In genomic region chr10:86688398-86688921, GRCh38 we compare ENCODE assay signal across 9 cellular contexts. TPM values are rescaled to one million over a fixed set of nuclear protein-coding genes. Genes with fewer than 3 reads are reported as not detected.
A peak's percentile ranks its signal among the peaks of the same experiment; 100 is the strongest.
DNase-seq lines count a peak whose midpoint lies in the region; ATAC-seq and TF ChIP-seq lines count a peak whose summit lies in the region.
"Had no signal": no experiment of that assay in that cellular context is flagged by ENCODE, and none has a peak within 500 bp of the region (broad histone marks: within the 10 kb centered on the region; RNA-seq: fewer than 3 reads in every experiment).

No MANE protein-coding gene starts in this region.

- H3K27me3 ChIP-seq in CD8-positive, alpha-beta memory T cell (ENCODE audit: insufficient read depth, low read length, poor library complexity, severe bottlenecking): no peaks in the 10 kb centered on the region
- no peaks in the 10 kb centered on the region for H3K27me3 ChIP-seq in upper lobe of right lung

- H3K27ac ChIP-seq in CD8-positive, alpha-beta memory T cell (ENCODE audit: low read depth, low read length): no peak overlapping the region
- no peak overlapping the region for H3K27ac ChIP-seq in upper lobe of right lung

- peaks cover 6 to 8% (median 7%) of the 10 kb centered on the region in 3 donors for H3K4me1 Mint-ChIP-seq in CD8-positive, alpha-beta memory T cell
- no peaks in the 10 kb centered on the region for H3K4me1 Mint-ChIP-seq in activated T-cell treated with anti-CD3 and anti-CD28 coated beads, Interleukin-2, amount 50 U/mL, for 72 hours (ENCODE audit: low read depth)

- H3K4me3 ChIP-seq in CD8-positive, alpha-beta memory T cell (ENCODE audit: low read length): no peak overlapping the region
- H3K4me3 ChIP-seq in fibroblast of the aortic adventitia (ENCODE audit: low read depth, low read length) (no peak overlapping the region), upper lobe of right lung (no peak overlapping the region)

- peak overlapping the region in 1 of 8 donors; percentile 63 for H3K27ac Mint-ChIP-seq in CD8-positive, alpha-beta memory T cell
- no peak overlapping the region for H3K27ac Mint-ChIP-seq in activated T-cell treated with anti-CD3 and anti-CD28 coated beads, Interleukin-2, amount 50 U/mL, for 72 hours
- H3K27ac Mint-ChIP-seq: T-helper 1 cell treated with Interleukin-12 subunit alpha and Interleukin-12 subunit beta and Interleukin-4 antibody, amounts not matched to agents 30 μg/mL and 1 μg/mL, for 36 hours had no signal

- H3K4me1 ChIP-seq in CD8-positive, alpha-beta memory T cell (ENCODE audit: insufficient read depth, low read length): no peaks in the 10 kb centered on the region
- peaks cover 2% of the 10 kb centered on the region for H3K4me1 ChIP-seq in upper lobe of right lung

- peak; percentile 91 for TF ChIP-seq CTCF in fibroblast of the aortic adventitia (IDR thresholded peaks at IDR 0.05; ENCODE audit: insufficient read depth, low read length)
- peak; percentile 90 for TF ChIP-seq CTCF in upper lobe of right lung (IDR thresholded peaks at IDR 0.05)

- ATAC-seq in GM19328 (IDR thresholded peaks at IDR 0.05; ENCODE audit: unreplicated experiment): peak; percentile 59
- peak; percentile 87 for ATAC-seq in HG03442 (IDR thresholded peaks at IDR 0.05; ENCODE audit: unreplicated experiment)
- peak; percentile 77 to 81 for ATAC-seq in activated T-cell treated with anti-CD3 and anti-CD28 coated beads, Interleukin-2, amount 50 U/mL, for 72 hours (replicated peaks in 1 of 2)
- ATAC-seq in upper lobe of right lung: peak; percentile 85

- POLR2A ChIA-PET in CD8-positive, alpha-beta memory T cell (lab: Charles Lee): no interaction called here

- no peaks in the 10 kb centered on the region for H3K36me3 ChIP-seq in CD8-positive, alpha-beta memory T cell (ENCODE audit: insufficient read depth, low read length)
- H3K36me3 ChIP-seq in upper lobe of right lung: no peaks in the 10 kb centered on the region

- peak; percentile 25 to 60 (median 42) for DNase-seq in CD8-positive, alpha-beta memory T cell
- DNase-seq in OCI-M1 (lab: John Stamatoyannopoulos, UW) (peak; percentile 82), fibroblast of the aortic adventitia (ENCODE audit: low read depth) (peak; percentile 79), nucleus accumbens (lab: John Stamatoyannopoulos, UW) (peak in 41 of 56 donors; percentile 10 to 72 (median 38)), upper lobe of right lung (no peak)
- peak; percentile 51 to 53 for DNase-seq in activated T-cell treated with anti-CD3 and anti-CD28 coated beads, Interleukin-2, amount 50 U/mL, for 72 hours

- H3K4me3 Mint-ChIP-seq in CD8-positive, alpha-beta memory T cell: peak overlapping the region in 2 of 7 donors; percentile 43 to 45
- no peak overlapping the region for H3K4me3 Mint-ChIP-seq in activated T-cell treated with anti-CD3 and anti-CD28 coated beads, Interleukin-2, amount 50 U/mL, for 72 hours
- H3K4me3 Mint-ChIP-seq: T-helper 1 cell treated with Interleukin-12 subunit alpha and Interleukin-12 subunit beta and Interleukin-4 antibody, amounts not matched to agents 30 μg/mL and 1 μg/mL, for 36 hours had no signal

- intact Hi-C loops in upper lobe of right lung (cut with DNase I): no loop called here

- H3K27me3 Mint-ChIP-seq in CD8-positive, alpha-beta memory T cell: peaks cover 2 to 8% of the 10 kb centered on the region in 2 donors
- H3K27me3 Mint-ChIP-seq in activated T-cell treated with anti-CD3 and anti-CD28 coated beads, Interleukin-2, amount 50 U/mL, for 72 hours (ENCODE audit: low read depth): no peaks in the 10 kb centered on the region

- H3K36me3 Mint-ChIP-seq in CD8-positive, alpha-beta memory T cell: no peaks in the 10 kb centered on the region
- H3K36me3 Mint-ChIP-seq in activated T-cell treated with anti-CD3 and anti-CD28 coated beads, Interleukin-2, amount 50 U/mL, for 72 hours (ENCODE audit: insufficient read depth in 2 of 2): no peaks in the 10 kb centered on the region

- H3K9me3 Mint-ChIP-seq in CD8-positive, alpha-beta memory T cell: no peaks in the 10 kb centered on the region
- no peaks in the 10 kb centered on the region for H3K9me3 Mint-ChIP-seq in activated T-cell treated with anti-CD3 and anti-CD28 coated beads, Interleukin-2, amount 50 U/mL, for 72 hours
- H3K9me3 Mint-ChIP-seq: T-helper 1 cell treated with Interleukin-12 subunit alpha and Interleukin-12 subunit beta and Interleukin-4 antibody, amounts not matched to agents 30 μg/mL and 1 μg/mL, for 36 hours had no signal

- CTCF ChIA-PET in CD8-positive, alpha-beta memory T cell (lab: Charles Lee): interaction anchor here (0.8 to 0.9 kb wide), 2 partner anchors 199 to 210 kb away, joined by 3 read pairs; no protein-coding TSS in a partner anchor

- H3K9me3 ChIP-seq in CD8-positive, alpha-beta memory T cell (ENCODE audit: low read length): no peaks in the 10 kb centered on the region
- H3K9me3 ChIP-seq in upper lobe of right lung: no peaks in the 10 kb centered on the region

RNA-seq across cellular contexts. Expression of gene LDB3, which starts 20.1 kb away (rescaled TPM):
- total RNA-seq in CD8-positive, alpha-beta memory T cell: under 1 TPM; 0.04 to 0.07 TPM
- polyA plus RNA-seq in CD8-positive, alpha-beta memory T cell: not detected
- under 1 TPM; 0.14 to 0.16 TPM for total RNA-seq in activated T-cell treated with anti-CD3 and anti-CD28 coated beads, Interleukin-2, amount 50 U/mL, for 72 hours
- under 0.01 TPM in 1 of 2 replicates, not detected in the other for total RNA-seq in fibroblast of the aortic adventitia (ENCODE audit: low replicate concordance)
- 2.5 TPM for total RNA-seq in upper lobe of right lung

RNA-seq across cellular contexts. Expression of gene OPN4, which starts 34.1 kb away (rescaled TPM):
- total RNA-seq in CD8-positive, alpha-beta memory T cell: not detected
- not detected for polyA plus RNA-seq in CD8-positive, alpha-beta memory T cell
- not detected for total RNA-seq in activated T-cell treated with anti-CD3 and anti-CD28 coated beads, Interleukin-2, amount 50 U/mL, for 72 hours
- total RNA-seq in fibroblast of the aortic adventitia (ENCODE audit: low replicate concordance) (not detected in 2 replicates), upper lobe of right lung (not detected)
